12 cellular contexts compared by ENCODE assay signal in the genomic region with DNA sequence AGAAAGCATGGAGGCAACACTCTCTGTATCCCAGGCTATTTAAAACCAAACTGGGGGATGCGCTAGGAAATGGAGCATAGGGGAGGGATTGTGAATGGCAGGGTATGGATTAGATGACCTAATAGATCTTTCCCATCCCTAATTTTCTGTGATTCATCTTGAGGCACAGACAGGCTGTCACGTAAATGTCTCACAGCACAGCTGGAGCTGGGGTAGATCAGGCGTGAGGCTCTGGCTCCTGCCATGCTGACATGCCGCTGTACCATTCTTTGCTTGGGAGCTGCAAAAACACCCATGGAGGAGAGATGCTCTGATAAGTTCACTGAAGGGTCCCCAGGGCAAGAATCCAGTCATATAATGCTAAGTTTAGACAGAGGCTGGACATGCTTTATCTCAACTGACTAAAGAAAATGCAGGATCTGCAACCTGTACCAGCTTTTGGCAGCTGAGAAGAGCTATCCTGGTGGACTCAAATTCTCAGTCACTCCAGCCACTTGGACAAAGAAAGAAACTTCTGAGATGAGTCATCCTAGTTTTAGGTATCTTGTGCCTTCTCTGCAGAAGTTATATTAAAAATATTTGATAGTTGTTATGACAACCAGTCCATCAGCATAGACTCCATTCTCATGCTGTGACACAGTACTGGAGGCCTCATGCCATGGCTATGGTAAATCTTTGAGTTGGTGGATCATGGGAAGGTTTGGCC.
A peak's percentile ranks its signal among the peaks of the same experiment; 100 is the strongest.
DNase-seq lines count a peak whose midpoint lies in the region; ATAC-seq, FAIRE-seq and TF ChIP-seq lines count a peak whose summit lies in the region.
"Had no signal": no experiment of that assay in that cellular context is flagged by ENCODE, and none has a peak within 500 bp of the region (broad histone marks: within the 10 kb centered on the region; RNA-seq: fewer than 3 reads in every experiment).

No MANE protein-coding gene starts in this region.

- no peak for TF ChIP-seq POLR2A in K562 (conservative IDR thresholded peaks at IDR 0.05)
- no peak for TF ChIP-seq POLR2A in body of pancreas (IDR thresholded peaks at IDR 0.05)

- H3K9me3 ChIP-seq in K562 (replicated peaks; ENCODE audit: control insufficient read depth, insufficient read depth, low read depth, low read length) = no peaks in the 10 kb centered on the region
- no peaks in the 10 kb centered on the region for H3K9me3 ChIP-seq in mesodermal cell (ENCODE audit: control insufficient read depth, low read length)
- H3K9me3 ChIP-seq in body of pancreas = no peaks in the 10 kb centered on the region

- WGBS in K562 (ENCODE audit: insufficient coverage, low coverage, missing lambda C conversion rate) = 0% methylated on average over 4 of the region's 4 CpGs
- 76 to 87% methylated on average over 3 to 4 of the region's 4 CpGs for WGBS in mesodermal cell (ENCODE audit: insufficient coverage in 2 of 2), 2 experiments
- 72 to 86% methylated on average over 4 of the region's 4 CpGs for WGBS in body of pancreas, 2 donors

- no peak for TF ChIP-seq EP300 in K562 (IDR thresholded peaks at IDR 0.05; ENCODE audit: low read length)

- no peak overlapping the region for H3K4me3 ChIP-seq in BJ (ENCODE audit: low read depth, low read length)
- no peak overlapping the region for H3K4me3 ChIP-seq in KMS-11 (IDR thresholded peaks at IDR 0.05; ENCODE audit: insufficient read depth, low read depth, low read length)
- no peak overlapping the region for H3K4me3 ChIP-seq in K562
- H3K4me3 ChIP-seq in mesodermal cell (ENCODE audit: extremely low read depth, insufficient read depth, low read length, poor library complexity, severe bottlenecking) = no peak overlapping the region
- H3K4me3 ChIP-seq in body of pancreas = no peak overlapping the region

- no peak for FAIRE-seq in K562 (lab: Jason Lieb, UNC)
- FAIRE-seq: H1 had no signal

- H3K27ac ChIP-seq in KMS-11 = no peak overlapping the region; the same call in 1 of the 2 replicates
- no peak overlapping the region for H3K27ac ChIP-seq in K562 (ENCODE audit: extremely low read depth, low read depth, low read length)
- peak overlapping the region; percentile 48 for H3K27ac ChIP-seq in mesodermal cell (ENCODE audit: low read depth, low read length, severe bottlenecking)
- no peak overlapping the region for H3K27ac ChIP-seq in body of pancreas

- no peaks in the 10 kb centered on the region for H3K4me1 ChIP-seq in KMS-11 (ENCODE audit: low read depth, poor library complexity, severe bottlenecking)
- no peaks in the 10 kb centered on the region for H3K4me1 ChIP-seq in K562 (replicated peaks in 1 of 2; ENCODE audit: control insufficient read depth in 2 of 2, insufficient read depth in 2 of 2, low read length in 2 of 2)
- H3K4me1 ChIP-seq in mesodermal cell (ENCODE audit: control insufficient read depth, insufficient read depth, low read length, poor library complexity, severe bottlenecking) = peaks cover 29% of the 10 kb centered on the region
- H3K4me1 ChIP-seq in body of pancreas = no peaks in the 10 kb centered on the region

- H3K79me2 ChIP-seq in KMS-11 (ENCODE audit: insufficient read depth, low read depth) = no peaks in the 10 kb centered on the region
- H3K79me2 ChIP-seq in K562 (ENCODE audit: control insufficient read depth, insufficient read depth, low read length) = no peaks in the 10 kb centered on the region

- H3K27me3 ChIP-seq in BJ (ENCODE audit: control insufficient read depth, insufficient read depth, low read length) = no peaks in the 10 kb centered on the region
- no peaks in the 10 kb centered on the region for H3K27me3 ChIP-seq in KMS-11 (ENCODE audit: insufficient read depth, low read depth)
- no peaks in the 10 kb centered on the region for H3K27me3 ChIP-seq in K562 (ENCODE audit: control insufficient read depth in 2 of 2, insufficient read depth in 2 of 2, low read length in 2 of 2)
- H3K27me3 ChIP-seq in body of pancreas = no peaks in the 10 kb centered on the region

- CTCF ChIA-PET in BJ (lab: Yijun Ruan, JAX) (no interaction called here), K562 (lab: Yijun Ruan, JAX; ENCODE audit: low intra/inter-chr PET ratio) (no interaction called here)

- H3K9ac ChIP-seq in KMS-11 = no peak overlapping the region; the same call in 1 of the 2 replicates
- no peak overlapping the region for H3K9ac ChIP-seq in K562 (ENCODE audit: insufficient read depth in 1 of 2, low read depth in 2 of 2, low read length in 2 of 2)

- 0 out of 2 replicates have a peak overlapping the region, but pooled peaks have one; percentile 5 for H2AFZ ChIP-seq in KMS-11 (ENCODE audit: low read depth)
- no peak overlapping the region for H2AFZ ChIP-seq in K562 (ENCODE audit: low read depth, low read length)

- POLR2A ChIA-PET in BJ (lab: Charles Lee) (interaction anchor here (0.6 kb wide), 1 partner anchor 731 kb away, joined by 3 read pairs; no protein-coding TSS in a partner anchor), K562 (lab: Yijun Ruan, JAX) (interaction anchor here (0.7 kb wide), 1 partner anchor 9 kb away, joined by 3 read pairs; no protein-coding TSS in a partner anchor)

- DNase-seq in BJ (ENCODE audit: low read depth) (peak; percentile 22), K562 (ENCODE audit: extremely low read depth in 1 of 4, low spot score in 3 of 4) (no peak), NCI-H2196 (lab: John Stamatoyannopoulos, UW; ENCODE audit: unreplicated experiment) (no peak), C1 segment of cervical spinal cord (lab: John Stamatoyannopoulos, UW) (no peak), cerebellum (ENCODE audit: low spot score) (no peak), body of pancreas (no peak)
- DNase-seq: endodermal cell, NCI-H1105, retina had no signal

- no peaks in the 10 kb centered on the region for H3K9me1 ChIP-seq in K562 (ENCODE audit: control insufficient read depth, insufficient read depth, low read length)

- no peak overlapping the region for H3K4me2 ChIP-seq in KMS-11
- H3K4me2 ChIP-seq in K562 (ENCODE audit: insufficient read depth, low read length) = no peak overlapping the region

- in situ Hi-C loops in K562 (cut with MboI) = no loop called here

- H3K36me3 ChIP-seq in BJ (ENCODE audit: control insufficient read depth, insufficient read depth, low read length) (no peaks in the 10 kb centered on the region), KMS-11 (ENCODE audit: insufficient read depth) (no peaks in the 10 kb centered on the region), K562 (ENCODE audit: control insufficient read depth, insufficient read depth, low read length) (no peaks in the 10 kb centered on the region), mesodermal cell (ENCODE audit: control insufficient read depth, insufficient read depth, low read length) (no peaks in the 10 kb centered on the region), body of pancreas (replicated peaks in 1 of 2; ENCODE audit: insufficient read depth in 1 of 2, low read depth in 2 of 2) (no peaks in the 10 kb centered on the region)

- ATAC-seq in K562 (no peak), body of pancreas (no peak)

- intact Hi-C loops in K562 (cut with micrococcal nuclease) = no loop called here
- intact Hi-C loops in body of pancreas (cut with DNase I) = no loop called here

- TF ChIP-seq CTCF in BJ (IDR thresholded peaks at IDR 0.05; ENCODE audit: insufficient read depth, low read depth, low read length) = no peak
- TF ChIP-seq CTCF in KMS-11 (conservative IDR thresholded peaks at IDR 0.05; ENCODE audit: low read depth, low read length) = no peak
- TF ChIP-seq CTCF in K562 (IDR thresholded peaks at IDR 0.05 in 2 of 3, conservative IDR thresholded peaks at IDR 0.05 in 1 of 3; ENCODE audit: insufficient read depth in 2 of 3, low read depth in 1 of 3, low read length in 3 of 3) = no peak
- TF ChIP-seq CTCF in body of pancreas (IDR thresholded peaks at IDR 0.05) = no peak

- no TSS peak for BruUV-seq in K562 (replicated peaks; lab: Mats Ljungman, UMichigan)

- TF ChIP-seq RAD21 in K562 (CRISPR knock-in tag; conservative IDR thresholded peaks at IDR 0.05 in 1 of 2, IDR thresholded peaks at IDR 0.05 in 1 of 2) = no peak

- no peaks in the 10 kb centered on the region for H4K20me1 ChIP-seq in KMS-11 (ENCODE audit: insufficient read depth)
- H4K20me1 ChIP-seq in K562 (replicated peaks; ENCODE audit: control insufficient read depth, insufficient read depth, low read length) = no peaks in the 10 kb centered on the region

TF ChIP-seq in K562, 482 proteins besides CTCF, POLR2A, EP300 and RAD21:
- no peak for TF ChIP-seq MCM3 (IDR thresholded peaks at IDR 0.05)
- TF ChIP-seq BACH1 (tag; IDR thresholded peaks at IDR 0.05) = no peak; the same call in 1 of the 2 replicates
- no peak for TF ChIP-seq MAZ (CRISPR knock-in tag; conservative IDR thresholded peaks at IDR 0.05 in 1 of 2, IDR thresholded peaks at IDR 0.05 in 1 of 2)
- TF ChIP-seq RFX1 (IDR thresholded peaks at IDR 0.05) = peak; percentile 51
